ENCODE assay signal across 20 cellular contexts in genomic region chr19:31459430-31459829, GRCh38.
A peak's percentile ranks its signal among the peaks of the same experiment; 100 is the strongest.
DNase-seq lines count a peak whose midpoint lies in the region; ATAC-seq and TF ChIP-seq lines count a peak whose summit lies in the region.
"Had no signal": no experiment of that assay in that cellular context is flagged by ENCODE, and none has a peak within 500 bp of the region (broad histone marks: within the 10 kb centered on the region; RNA-seq: fewer than 3 reads in every experiment).

No MANE protein-coding gene starts in this region.

- intact Hi-C loops in Right ventricle myocardium inferior (cut with DNase I), result no loop called here

- H3K27me3 Mint-ChIP-seq in T-helper 2 cell treated with Interferon-gamma antibody and Interleukin-4, amounts not matched to agents 5 μg/mL and 100 μg/mL, for 36 hours (ENCODE audit: low read depth), result no peaks in the 10 kb centered on the region
- H3K27me3 Mint-ChIP-seq: IgD-negative memory B cell had no signal

- peak; percentile 6 for DNase-seq in NCI-H82 (lab: John Stamatoyannopoulos, UW)
- no peak for DNase-seq in NCI-H82 treated with DMSO at 0.1 percent for 48 hours (lab: John Stamatoyannopoulos, UW; ENCODE audit: unreplicated experiment)
- no peak for DNase-seq in astrocyte of the cerebellum (ENCODE audit: low read depth)
- no peak for DNase-seq in fibroblast of the aortic adventitia (ENCODE audit: low read depth)
- no peak for DNase-seq in Right ventricle myocardium inferior (ENCODE audit: missing footprints)
- DNase-seq in hippocampal formation (lab: John Stamatoyannopoulos, UW), result no peak
- no peak for DNase-seq in T-helper 2 cell treated with Interferon-gamma antibody and Interleukin-4, amounts not matched to agents 5 μg/mL and 100 μg/mL, for 36 hours (ENCODE audit: low spot score)
- DNase-seq: CD8-positive, alpha-beta memory T cell; DMS79 treated with DMSO at 0.1 percent for 48 hours; GDM1; H7; Kasumi-1; NCI-H1105 treated with DMSO at 0.1 percent for 48 hours; NCI-H187; NCI-H526 treated with DMSO at 0.1 percent for 48 hours; NK-92 treated with Interleukin-12 subunit alpha and Interleukin-12 subunit beta, amount 100 ng/mL, for 24 hours; SJCRH30 had no signal

- H3K4me1 Mint-ChIP-seq in T-helper 2 cell treated with Interferon-gamma antibody and Interleukin-4, amounts not matched to agents 5 μg/mL and 100 μg/mL, for 36 hours (ENCODE audit: low read depth), result no peaks in the 10 kb centered on the region
- H3K4me1 Mint-ChIP-seq: CD8-positive, alpha-beta memory T cell; IgD-negative memory B cell had no signal

- ATAC-seq in Right ventricle myocardium inferior (no peak), HG03439 (IDR thresholded peaks at IDR 0.05; ENCODE audit: unreplicated experiment) (no peak)

- H3K4me3 ChIP-seq in astrocyte of the cerebellum (ENCODE audit: low read depth, low read length) (no peak overlapping the region), fibroblast of the aortic adventitia (ENCODE audit: low read depth, low read length) (no peak overlapping the region)
- H3K4me3 ChIP-seq: BLaER1 treated with 17β-estradiol and CSF1 and Interleukin-3, amounts not matched to agents 10 nM and 100 nM; SJCRH30 had no signal

- H3K4me3 Mint-ChIP-seq in T-helper 2 cell treated with Interferon-gamma antibody and Interleukin-4, amounts not matched to agents 5 μg/mL and 100 μg/mL, for 36 hours, result no peak overlapping the region
- H3K4me3 Mint-ChIP-seq: CD8-positive, alpha-beta memory T cell; IgD-negative memory B cell had no signal

- no peaks in the 10 kb centered on the region for H3K9me3 Mint-ChIP-seq in T-helper 2 cell treated with Interferon-gamma antibody and Interleukin-4, amounts not matched to agents 5 μg/mL and 100 μg/mL, for 36 hours
- H3K9me3 Mint-ChIP-seq: CD8-positive, alpha-beta memory T cell had no signal

- TF ChIP-seq CTCF in astrocyte of the cerebellum (IDR thresholded peaks at IDR 0.05; ENCODE audit: low read depth, low read length, missing control alignments), result peak; percentile 8
- TF ChIP-seq CTCF in fibroblast of the aortic adventitia (IDR thresholded peaks at IDR 0.05; ENCODE audit: insufficient read depth, low read length), result peak; percentile 27

- in situ Hi-C loops in astrocyte of the cerebellum (cut with HindIII; ENCODE audit: low sequenced_read_pairs), result no loop called here

- H3K36me3 Mint-ChIP-seq in T-helper 2 cell treated with Interferon-gamma antibody and Interleukin-4, amounts not matched to agents 5 μg/mL and 100 μg/mL, for 36 hours (ENCODE audit: low read depth), result no peaks in the 10 kb centered on the region
- H3K36me3 Mint-ChIP-seq: CD8-positive, alpha-beta memory T cell had no signal

- H3K27ac Mint-ChIP-seq in T-helper 2 cell treated with Interferon-gamma antibody and Interleukin-4, amounts not matched to agents 5 μg/mL and 100 μg/mL, for 36 hours, result no peak overlapping the region
- H3K27ac Mint-ChIP-seq: CD8-positive, alpha-beta memory T cell; IgD-negative memory B cell had no signal
